Comparison of ENCODE assay signal across 9 cellular contexts in the genomic region with DNA sequence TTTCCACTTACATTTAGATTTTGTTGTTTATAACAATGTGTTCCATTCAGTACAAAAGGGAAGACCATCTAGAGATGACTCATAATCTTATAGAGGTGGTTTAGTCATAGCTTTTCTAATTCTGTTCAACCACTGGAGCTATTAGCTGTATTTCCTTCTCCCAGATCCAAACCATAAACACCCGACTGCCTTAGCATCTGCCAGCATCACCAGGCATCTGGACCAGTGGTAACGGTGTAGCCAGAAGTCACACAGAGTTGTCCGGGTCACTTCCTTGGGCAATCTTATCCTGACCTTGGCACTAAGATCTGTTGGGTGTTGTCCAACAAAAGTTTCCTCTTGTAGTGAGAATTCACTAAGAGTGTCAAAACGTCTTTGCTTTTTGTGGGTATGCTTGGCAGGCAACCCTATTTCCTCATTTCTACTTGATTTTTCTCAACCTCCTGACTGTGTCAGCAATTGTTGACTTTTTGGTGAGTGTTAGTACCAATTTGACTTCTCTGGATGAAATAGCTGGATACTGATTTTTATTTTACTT.
DNase-seq lines count a peak whose midpoint lies in the region; ATAC-seq and TF ChIP-seq lines count a peak whose summit lies in the region.
"Had no signal": no experiment of that assay in that cellular context is flagged by ENCODE, and none has a peak within 500 bp of the region (broad histone marks: within the 10 kb centered on the region; RNA-seq: fewer than 3 reads in every experiment).

No MANE protein-coding gene starts in this region.

- TF ChIP-seq POLR2A in spleen (IDR thresholded peaks at IDR 0.05), result no peak

- no peak overlapping the region for H3K4me3 ChIP-seq in BJ (ENCODE audit: low read depth, low read length)
- no peak overlapping the region for H3K4me3 ChIP-seq in kidney epithelial cell (ENCODE audit: low read depth, low read length)
- no peak overlapping the region for H3K4me3 ChIP-seq in spleen

- H3K4me3 Mint-ChIP-seq in activated T-helper 17 cell treated with anti-CD3 and anti-CD28 coated beads, Interleukin-2, amount 50 U/mL, for 72 hours, result peak overlapping the region; percentile 57

- POLR2A ChIA-PET in BJ (lab: Charles Lee), result no interaction called here

- intact Hi-C loops in spleen (cut with DNase I; ENCODE audit: low total_unique reads), result no loop called here

- H3K36me3 ChIP-seq in BJ (ENCODE audit: control insufficient read depth, insufficient read depth, low read length) (no peaks in the 10 kb centered on the region), kidney epithelial cell (ENCODE audit: control insufficient read depth, insufficient read depth, low read length) (no peaks in the 10 kb centered on the region), spleen (no peaks in the 10 kb centered on the region)

- peak overlapping the region; percentile 80 for H3K27ac Mint-ChIP-seq in activated T-helper 17 cell treated with anti-CD3 and anti-CD28 coated beads, Interleukin-2, amount 50 U/mL, for 72 hours

- CTCF ChIA-PET in BJ (lab: Yijun Ruan, JAX), result no interaction called here

- WGBS in spleen, 5 donors, result 8 to 19% (median 12%) methylated on average over 4 of the region's 4 CpGs

- in situ Hi-C loops in KBM-7 (cut with MboI; ENCODE audit: low pct_unique_long_range_greater_than_20kb, low sequenced_read_pairs), result no loop called here

- no peaks in the 10 kb centered on the region for H3K36me3 Mint-ChIP-seq in activated T-helper 17 cell treated with anti-CD3 and anti-CD28 coated beads, Interleukin-2, amount 50 U/mL, for 72 hours (ENCODE audit: low read depth)

- peaks cover 0 to 17% (median 3%) of the 10 kb centered on the region in 6 donors for H3K4me1 ChIP-seq in spleen

- H3K27me3 Mint-ChIP-seq in activated T-helper 17 cell treated with anti-CD3 and anti-CD28 coated beads, Interleukin-2, amount 50 U/mL, for 72 hours, result no peaks in the 10 kb centered on the region

- peak; percentile 85 for ATAC-seq in activated T-helper 17 cell treated with anti-CD3 and anti-CD28 coated beads, Interleukin-2, amount 50 U/mL, for 72 hours (replicated peaks)
- no peak for ATAC-seq in GM18520 (IDR thresholded peaks at IDR 0.05; ENCODE audit: unreplicated experiment)
- ATAC-seq: Panc1 had no signal

- no peaks in the 10 kb centered on the region for H3K9me3 ChIP-seq in spleen

- TF ChIP-seq CTCF in BJ (IDR thresholded peaks at IDR 0.05; ENCODE audit: insufficient read depth, low read depth, low read length) (no peak), kidney epithelial cell (IDR thresholded peaks at IDR 0.05; ENCODE audit: insufficient read depth, low read length, poor library complexity, severe bottlenecking) (no peak), spleen (IDR thresholded peaks at IDR 0.05 in 8 of 11, conservative IDR thresholded peaks at IDR 0.05 in 3 of 11) (no peak)

- DNase-seq in BJ (ENCODE audit: low read depth) (peak; percentile 33), KBM-7 (peak; percentile 64), kidney epithelial cell (ENCODE audit: low read depth) (peak; percentile 65), spleen (no peak), AG20443 (ENCODE audit: low spot score) (no peak), DMS 273 treated with DMSO at 0.1 percent for 48 hours (lab: John Stamatoyannopoulos, UW) (no peak)

- H3K27ac ChIP-seq in spleen, result peak overlapping the region in 3 of 8 donors; percentile 46 to 58 (median 53)

- no peaks in the 10 kb centered on the region for H3K27me3 ChIP-seq in BJ (ENCODE audit: control insufficient read depth, insufficient read depth, low read length)
- H3K27me3 ChIP-seq in kidney epithelial cell (ENCODE audit: control insufficient read depth, insufficient read depth, low read length), result no peaks in the 10 kb centered on the region
- no peaks in the 10 kb centered on the region for H3K27me3 ChIP-seq in spleen (replicated peaks in 1 of 7)

- no peaks in the 10 kb centered on the region for H3K9me3 Mint-ChIP-seq in activated T-helper 17 cell treated with anti-CD3 and anti-CD28 coated beads, Interleukin-2, amount 50 U/mL, for 72 hours

- peaks cover 12% of the 10 kb centered on the region for H3K4me1 Mint-ChIP-seq in activated T-helper 17 cell treated with anti-CD3 and anti-CD28 coated beads, Interleukin-2, amount 50 U/mL, for 72 hours

Comparison
In these comparisons a context has a peak if more than half of its experiments do, and no peak if none do; other contexts are left out.
1. DNase-seq: peak in BJ (single experiment), KBM-7 (single experiment) and kidney epithelial cell (single experiment); none in spleen (single experiment), AG20443 (single experiment) and DMS 273 treated with DMSO at 0.1 percent for 48 hours (single experiment).